In the genomic region with DNA sequence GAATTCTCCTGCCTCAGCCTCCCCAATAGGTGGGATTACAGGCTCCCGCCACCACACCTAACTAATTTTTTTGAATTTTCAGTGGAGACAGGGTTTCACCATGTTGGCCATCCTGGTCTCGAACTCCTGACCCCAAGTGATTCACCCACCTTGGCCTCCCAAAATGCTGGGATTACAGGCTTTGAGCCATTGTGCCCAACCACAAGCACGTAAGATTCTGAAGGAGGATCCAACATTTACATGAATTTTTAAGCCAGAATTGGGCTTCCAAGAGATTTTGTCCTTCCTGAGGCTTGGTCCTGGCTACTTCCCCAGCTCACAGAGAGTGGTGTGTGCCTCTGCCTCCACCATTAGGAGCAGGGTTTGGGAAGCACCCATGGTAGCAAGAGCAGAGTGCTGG, we compare ENCODE assay signal across 1 cellular context.
TF ChIP-seq lines count a peak whose summit lies in the region.

No MANE protein-coding gene starts in this region.

TF ChIP-seq in GM23338, 12 proteins besides CTCF, POLR2A, EP300 and RAD21:
- TF ChIP-seq, protein P1, sequence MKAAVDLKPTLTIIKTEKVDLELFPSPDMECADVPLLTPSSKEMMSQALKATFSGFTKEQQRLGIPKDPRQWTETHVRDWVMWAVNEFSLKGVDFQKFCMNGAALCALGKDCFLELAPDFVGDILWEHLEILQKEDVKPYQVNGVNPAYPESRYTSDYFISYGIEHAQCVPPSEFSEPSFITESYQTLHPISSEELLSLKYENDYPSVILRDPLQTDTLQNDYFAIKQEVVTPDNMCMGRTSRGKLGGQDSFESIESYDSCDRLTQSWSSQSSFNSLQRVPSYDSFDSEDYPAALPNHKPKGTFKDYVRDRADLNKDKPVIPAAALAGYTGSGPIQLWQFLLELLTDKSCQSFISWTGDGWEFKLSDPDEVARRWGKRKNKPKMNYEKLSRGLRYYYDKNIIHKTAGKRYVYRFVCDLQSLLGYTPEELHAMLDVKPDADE (IDR thresholded peaks at IDR 0.05), result no peak
- TF ChIP-seq, protein P2, sequence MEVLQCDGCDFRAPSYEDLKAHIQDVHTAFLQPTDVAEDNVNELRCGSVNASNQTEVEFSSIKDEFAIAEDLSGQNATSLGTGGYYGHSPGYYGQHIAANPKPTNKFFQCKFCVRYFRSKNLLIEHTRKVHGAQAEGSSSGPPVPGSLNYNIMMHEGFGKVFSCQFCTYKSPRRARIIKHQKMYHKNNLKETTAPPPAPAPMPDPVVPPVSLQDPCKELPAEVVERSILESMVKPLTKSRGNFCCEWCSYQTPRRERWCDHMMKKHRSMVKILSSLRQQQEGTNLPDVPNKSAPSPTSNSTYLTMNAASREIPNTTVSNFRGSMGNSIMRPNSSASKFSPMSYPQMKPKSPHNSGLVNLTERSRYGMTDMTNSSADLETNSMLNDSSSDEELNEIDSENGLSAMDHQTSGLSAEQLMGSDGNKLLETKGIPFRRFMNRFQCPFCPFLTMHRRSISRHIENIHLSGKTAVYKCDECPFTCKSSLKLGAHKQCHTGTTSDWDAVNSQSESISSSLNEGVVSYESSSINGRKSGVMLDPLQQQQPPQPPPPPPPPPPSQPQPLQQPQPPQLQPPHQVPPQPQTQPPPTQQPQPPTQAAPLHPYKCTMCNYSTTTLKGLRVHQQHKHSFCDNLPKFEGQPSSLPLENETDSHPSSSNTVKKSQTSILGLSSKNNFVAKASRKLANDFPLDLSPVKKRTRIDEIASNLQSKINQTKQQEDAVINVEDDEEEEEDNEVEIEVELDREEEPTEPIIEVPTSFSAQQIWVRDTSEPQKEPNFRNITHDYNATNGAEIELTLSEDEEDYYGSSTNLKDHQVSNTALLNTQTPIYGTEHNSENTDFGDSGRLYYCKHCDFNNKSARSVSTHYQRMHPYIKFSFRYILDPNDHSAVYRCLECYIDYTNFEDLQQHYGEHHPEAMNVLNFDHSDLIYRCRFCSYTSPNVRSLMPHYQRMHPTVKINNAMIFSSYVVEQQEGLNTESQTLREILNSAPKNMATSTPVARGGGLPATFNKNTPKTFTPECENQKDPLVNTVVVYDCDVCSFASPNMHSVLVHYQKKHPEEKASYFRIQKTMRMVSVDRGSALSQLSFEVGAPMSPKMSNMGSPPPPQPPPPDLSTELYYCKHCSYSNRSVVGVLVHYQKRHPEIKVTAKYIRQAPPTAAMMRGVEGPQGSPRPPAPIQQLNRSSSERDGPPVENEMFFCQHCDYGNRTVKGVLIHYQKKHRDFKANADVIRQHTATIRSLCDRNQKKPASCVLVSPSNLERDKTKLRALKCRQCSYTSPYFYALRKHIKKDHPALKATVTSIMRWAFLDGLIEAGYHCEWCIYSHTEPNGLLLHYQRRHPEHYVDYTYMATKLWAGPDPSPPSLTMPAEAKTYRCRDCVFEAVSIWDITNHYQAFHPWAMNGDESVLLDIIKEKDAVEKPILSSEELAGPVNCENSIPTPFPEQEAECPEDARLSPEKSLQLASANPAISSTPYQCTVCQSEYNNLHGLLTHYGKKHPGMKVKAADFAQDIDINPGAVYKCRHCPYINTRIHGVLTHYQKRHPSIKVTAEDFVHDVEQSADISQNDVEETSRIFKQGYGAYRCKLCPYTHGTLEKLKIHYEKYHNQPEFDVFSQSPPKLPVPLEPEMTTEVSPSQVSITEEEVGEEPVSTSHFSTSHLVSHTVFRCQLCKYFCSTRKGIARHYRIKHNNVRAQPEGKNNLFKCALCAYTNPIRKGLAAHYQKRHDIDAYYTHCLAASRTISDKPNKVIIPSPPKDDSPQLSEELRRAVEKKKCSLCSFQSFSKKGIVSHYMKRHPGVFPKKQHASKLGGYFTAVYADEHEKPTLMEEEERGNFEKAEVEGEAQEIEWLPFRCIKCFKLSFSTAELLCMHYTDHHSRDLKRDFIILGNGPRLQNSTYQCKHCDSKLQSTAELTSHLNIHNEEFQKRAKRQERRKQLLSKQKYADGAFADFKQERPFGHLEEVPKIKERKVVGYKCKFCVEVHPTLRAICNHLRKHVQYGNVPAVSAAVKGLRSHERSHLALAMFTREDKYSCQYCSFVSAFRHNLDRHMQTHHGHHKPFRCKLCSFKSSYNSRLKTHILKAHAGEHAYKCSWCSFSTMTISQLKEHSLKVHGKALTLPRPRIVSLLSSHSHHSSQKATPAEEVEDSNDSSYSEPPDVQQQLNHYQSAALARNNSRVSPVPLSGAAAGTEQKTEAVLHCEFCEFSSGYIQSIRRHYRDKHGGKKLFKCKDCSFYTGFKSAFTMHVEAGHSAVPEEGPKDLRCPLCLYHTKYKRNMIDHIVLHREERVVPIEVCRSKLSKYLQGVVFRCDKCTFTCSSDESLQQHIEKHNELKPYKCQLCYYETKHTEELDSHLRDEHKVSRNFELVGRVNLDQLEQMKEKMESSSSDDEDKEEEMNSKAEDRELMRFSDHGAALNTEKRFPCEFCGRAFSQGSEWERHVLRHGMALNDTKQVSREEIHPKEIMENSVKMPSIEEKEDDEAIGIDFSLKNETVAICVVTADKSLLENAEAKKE (CRISPR knock-in tag; IDR thresholded peaks at IDR 0.05), result no peak
